Comparison of ENCODE assay signal across 23 cellular contexts in genomic region chr4:64682946-64683345, GRCh38.
"Had no signal": no experiment of that assay in that cellular context is flagged by ENCODE, and none has a peak within 500 bp of the region (broad histone marks: within the 10 kb centered on the region; RNA-seq: fewer than 3 reads in every experiment).

No MANE protein-coding gene starts in this region.

- H3K36me3 ChIP-seq: MG63, Peyer's patch, SJSA1 had no signal

- H3K4me1 ChIP-seq: Peyer's patch, SJSA1 had no signal

- H3K27me3 ChIP-seq: MG63, Peyer's patch, SJSA1 had no signal

- ATAC-seq: T-cell had no signal

- H3K4me3 ChIP-seq: MG63, PC-9, Peyer's patch, SJSA1 had no signal

- DNase-seq: KBM-7; MG63; NCI-H1105; NCI-H1417; NCI-H1436 treated with DMSO at 0.1 percent for 48 hours; NCI-H1694; NCI-H1930; NCI-H2081; NCI-H2107; NCI-H2227 treated with DMSO at 0.1 percent for 48 hours; NCI-H524; NCI-H526 treated with DMSO at 0.1 percent for 48 hours; NCI-H748 treated with DMSO at 0.1 percent for 48 hours; NK-92 treated with Interleukin-12 subunit alpha and Interleukin-12 subunit beta, amount 100 ng/mL, for 24 hours; PC-9; Peyer's patch; Right ventricle myocardium superior; RPMI8226; SIG-M5; SK-N-SH; SW 1271; T-cell had no signal

- H3K9me3 ChIP-seq: MG63, Peyer's patch, SJSA1, SK-N-SH had no signal

- H3K4me2 ChIP-seq: PC-9, SK-N-SH had no signal

- H2AFZ ChIP-seq: PC-9 had no signal

- H3K9ac ChIP-seq: SK-N-SH had no signal

- H3K27ac ChIP-seq: PC-9, Peyer's patch, SJSA1 had no signal
